ENCODE assay signal across 1 cellular context in the genomic region with DNA sequence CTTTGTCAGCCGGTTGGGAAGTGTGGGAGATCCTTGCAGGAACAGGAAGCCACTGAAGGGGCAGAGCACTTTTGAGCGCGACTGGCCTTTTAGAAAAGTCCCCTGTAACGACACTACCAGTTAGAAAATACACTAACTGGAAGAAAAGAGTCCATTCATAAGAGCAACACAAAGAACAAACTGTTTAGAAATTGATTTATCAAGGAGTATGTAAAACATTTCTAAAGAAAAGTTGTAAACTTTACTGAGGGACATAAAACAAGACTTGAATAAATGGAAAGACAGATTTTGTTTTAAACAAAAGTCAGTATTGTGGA.
TF ChIP-seq lines count a peak whose summit lies in the region.

No MANE protein-coding gene starts in this region.

TF ChIP-seq in endothelial cell of umbilical vein, 7 proteins besides CTCF, POLR2A, EP300 and RAD21:
- TF ChIP-seq POLR2AphosphoS5 (IDR thresholded peaks at IDR 0.05; ENCODE audit: insufficient read depth, low read depth, low read length) (no peak), EZH2 (IDR thresholded peaks at IDR 0.05; ENCODE audit: borderline replicate concordance, low read depth, low read length, severe bottlenecking) (no peak), JUN (IDR thresholded peaks at IDR 0.05; ENCODE audit: borderline replicate concordance, insufficient read depth, insufficient read length, low read depth) (no peak), MYC (IDR thresholded peaks at IDR 0.05; ENCODE audit: low read depth, low read length) (no peak), FOS (IDR thresholded peaks at IDR 0.05; ENCODE audit: borderline replicate concordance, insufficient read depth, low read length) (no peak), GATA2 (IDR thresholded peaks at IDR 0.05; ENCODE audit: insufficient read depth, insufficient read length, low read depth, low read length) (no peak)
- TF ChIP-seq, protein P1, sequence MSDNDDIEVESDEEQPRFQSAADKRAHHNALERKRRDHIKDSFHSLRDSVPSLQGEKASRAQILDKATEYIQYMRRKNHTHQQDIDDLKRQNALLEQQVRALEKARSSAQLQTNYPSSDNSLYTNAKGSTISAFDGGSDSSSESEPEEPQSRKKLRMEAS (IDR thresholded peaks at IDR 0.05; ENCODE audit: insufficient read depth, insufficient read length): no peak
